ENCODE assay signal across 32 cellular contexts in the genomic region with DNA sequence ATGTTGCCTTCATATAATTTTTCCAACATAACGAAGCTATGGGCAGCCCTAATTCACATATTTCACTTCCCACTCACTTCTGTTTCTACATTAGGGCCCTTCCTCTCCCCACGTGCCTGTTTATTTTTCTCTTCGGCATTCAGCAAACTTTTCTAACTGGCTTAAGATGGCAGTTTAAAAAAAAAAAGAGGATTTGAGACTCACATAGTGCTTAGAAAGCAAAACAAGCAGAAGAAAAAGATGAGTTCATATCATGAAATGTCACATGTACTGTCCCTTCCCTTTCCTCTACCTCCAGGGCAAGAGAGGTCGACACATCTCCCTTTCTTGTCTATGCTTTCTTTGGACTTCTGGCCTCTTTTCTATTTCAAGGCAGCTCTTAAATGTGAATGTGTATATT. TPM values are rescaled to one million over a fixed set of nuclear protein-coding genes. Genes with fewer than 3 reads are reported as not detected.
DNase-seq lines count a peak whose midpoint lies in the region; ATAC-seq, FAIRE-seq and TF ChIP-seq lines count a peak whose summit lies in the region.
"Had no signal": no experiment of that assay in that cellular context is flagged by ENCODE, and none has a peak within 500 bp of the region (broad histone marks: within the 10 kb centered on the region; RNA-seq: fewer than 3 reads in every experiment).

No MANE protein-coding gene starts in this region.

- H3K4me3 Mint-ChIP-seq in CD14-positive monocyte, result peak overlapping the region in 1 of 2 donors; percentile 6
- H3K4me3 Mint-ChIP-seq: activated naive CD4-positive, alpha-beta T cell treated with anti-CD3 and anti-CD28 coated beads, Interleukin-2, amount 50 U/mL, for 24 hours; CD4-positive, alpha-beta T cell; natural killer cell; stimulated activated naive CD8-positive, alpha-beta T cell treated with anti-CD3 and anti-CD28 coated beads, Interleukin-15, amount 100 ng/mL, for 72 hours had no signal

- H3K4me3 ChIP-seq in OCI-LY3 (ENCODE audit: low read length), result peak overlapping the region; percentile 6
- no peak overlapping the region for H3K4me3 ChIP-seq in hepatocyte
- no peak overlapping the region for H3K4me3 ChIP-seq in psoas muscle
- no peak overlapping the region for H3K4me3 ChIP-seq in aorta (ENCODE audit: low read length in 2 of 2)
- H3K4me3 ChIP-seq: A549, lower lobe of right lung, mucosa of descending colon, Peyer's patch, SJCRH30, thoracic aorta, vagina had no signal

- peak overlapping the region; percentile 43 to 87 (median 66) for H3K27ac Mint-ChIP-seq in CD14-positive monocyte
- H3K27ac Mint-ChIP-seq: activated naive CD4-positive, alpha-beta T cell treated with anti-CD3 and anti-CD28 coated beads, Interleukin-2, amount 50 U/mL, for 24 hours; activated T-helper 2 cell treated with anti-CD3 and anti-CD28 coated beads, Interferon-gamma antibody, Interleukin-2, Interleukin-4, amounts not matched to agents 10 μg/mL and 5 μg/mL and 100 μg/mL, durations not matched to agents 14 hours and 24 hours and 36 hours; CD4-positive, alpha-beta T cell; natural killer cell had no signal

- H3K4me1 Mint-ChIP-seq in CD14-positive monocyte, result peaks cover 18% of the 10 kb centered on the region
- H3K4me1 Mint-ChIP-seq: activated naive CD4-positive, alpha-beta T cell treated with anti-CD3 and anti-CD28 coated beads, Interleukin-2, amount 50 U/mL, for 24 hours; stimulated activated naive CD8-positive, alpha-beta T cell treated with anti-CD3 and anti-CD28 coated beads, Interleukin-15, amount 100 ng/mL, for 72 hours had no signal

- H3K36me3 Mint-ChIP-seq in CD14-positive monocyte, result peaks cover 71 to 76% of the 10 kb centered on the region in 2 donors

- H2AFZ ChIP-seq in OCI-LY3 (ENCODE audit: low read depth, low read length) (no peak overlapping the region), hepatocyte (no peak overlapping the region)

- FAIRE-seq in GM12891 (lab: Jason Lieb, UNC), result no peak
- FAIRE-seq: A549, D721Med, endothelial cell of umbilical vein had no signal

- H3K27me3 ChIP-seq in OCI-LY3 (ENCODE audit: low read depth, low read length) (no peaks in the 10 kb centered on the region), hepatocyte (no peaks in the 10 kb centered on the region), psoas muscle (ENCODE audit: insufficient read depth in 3 of 3, low read length in 2 of 3) (no peaks in the 10 kb centered on the region), aorta (ENCODE audit: control insufficient read depth in 1 of 2, insufficient read depth in 2 of 2, low read length in 1 of 2) (no peaks in the 10 kb centered on the region)
- H3K27me3 ChIP-seq: brain microvascular endothelial cell, Peyer's patch, SJCRH30, vagina had no signal

- peaks cover 0 to 5% (median 0%) of the 10 kb centered on the region in 7 donors for H3K9me3 Mint-ChIP-seq in CD14-positive monocyte
- H3K9me3 Mint-ChIP-seq: activated naive CD4-positive, alpha-beta T cell treated with anti-CD3 and anti-CD28 coated beads, Interleukin-2, amount 50 U/mL, for 24 hours; activated T-helper 2 cell treated with anti-CD3 and anti-CD28 coated beads, Interferon-gamma antibody, Interleukin-2, Interleukin-4, amounts not matched to agents 10 μg/mL and 5 μg/mL and 100 μg/mL, durations not matched to agents 14 hours and 24 hours and 36 hours; CD4-positive, alpha-beta T cell; natural killer cell; stimulated activated naive CD8-positive, alpha-beta T cell treated with anti-CD3 and anti-CD28 coated beads, Interleukin-15, amount 100 ng/mL, for 72 hours had no signal

- 56% methylated on average over 4 of the region's 4 CpGs for WGBS in hepatocyte (ENCODE audit: low lambda C conversion rate, missing lambda C conversion rate)
- WGBS in psoas muscle, 3 donors, result 56 to 80% (median 57%) methylated on average over 4 of the region's 4 CpGs
- WGBS in aorta, 2 donors, result 79 to 80% methylated on average over 4 of the region's 4 CpGs

- H3K27ac ChIP-seq in OCI-LY3 (ENCODE audit: low read length), result peak overlapping the region; percentile 34
- peak overlapping the region; percentile 28 for H3K27ac ChIP-seq in hepatocyte
- peak overlapping the region; percentile 79 for H3K27ac ChIP-seq in psoas muscle
- no peak overlapping the region for H3K27ac ChIP-seq in aorta (ENCODE audit: low read depth in 1 of 2, low read length in 2 of 2)
- H3K27ac ChIP-seq: A549, brain microvascular endothelial cell, lower lobe of right lung, SJCRH30, thoracic aorta had no signal

- H3K9me2 ChIP-seq in hepatocyte (replicated peaks; ENCODE audit: insufficient read depth), result no peaks in the 10 kb centered on the region

- DNase-seq in CD14-positive monocyte (ENCODE audit: low spot score), result no peak
- no peak for DNase-seq in hepatocyte (ENCODE audit: low spot score)
- no peak for DNase-seq in psoas muscle
- DNase-seq in T-helper 9 cell, result no peak
- no peak for DNase-seq in aorta
- no peak for DNase-seq in stimulated activated naive CD8-positive, alpha-beta T cell treated with anti-CD3 and anti-CD28 coated beads, Interleukin-15, Interleukin-2, amounts not matched to agents 100 U/mL and 50 U/mL, for 24 hours
- DNase-seq in GM12891 (ENCODE audit: insufficient read length, low spot score), result no peak
- DNase-seq: activated CD4-positive, alpha-beta T cell treated with anti-CD3 and anti-CD28 coated beads for 48 hours; amniotic stem cell; brain microvascular endothelial cell; CD4-positive, alpha-beta T cell; DND-41; GF-D8; lower lobe of right lung; mucosa of descending colon; natural killer cell; NCI-H2081 treated with DMSO at 0.1 percent for 48 hours; NCI-H226; NCI-H526 treated with DMSO at 0.1 percent for 48 hours; occipital lobe; Peyer's patch; SJCRH30; stimulated activated CD4-positive, alpha-beta T cell treated with anti-CD3 and anti-CD28 coated beads, Interleukin-1b, Interleukin-23, amount 100 ng/mL, for 48 hours; stimulated activated naive CD8-positive, alpha-beta T cell treated with anti-CD3 and anti-CD28 coated beads, Interleukin-15, amount 100 ng/mL, for 72 hours had no signal

- no peak for TF ChIP-seq CTCF in CD14-positive monocyte (IDR thresholded peaks at IDR 0.05)
- no peak for TF ChIP-seq CTCF in OCI-LY3 (IDR thresholded peaks at IDR 0.05; ENCODE audit: low read depth, low read length)
- no peak for TF ChIP-seq CTCF in hepatocyte (IDR thresholded peaks at IDR 0.05; ENCODE audit: poor library complexity)
- no peak for TF ChIP-seq CTCF in psoas muscle (IDR thresholded peaks at IDR 0.05)

- H3K4me1 ChIP-seq in OCI-LY3 (ENCODE audit: low read length), result peaks cover 14% of the 10 kb centered on the region
- no peaks in the 10 kb centered on the region for H3K4me1 ChIP-seq in hepatocyte (ENCODE audit: insufficient read depth)
- peaks cover 8% of the 10 kb centered on the region for H3K4me1 ChIP-seq in psoas muscle
- H3K4me1 ChIP-seq in aorta (ENCODE audit: control insufficient read depth in 1 of 2, insufficient read depth in 2 of 2, low read length in 2 of 2), result no peaks in the 10 kb centered on the region
- H3K4me1 ChIP-seq: A549, lower lobe of right lung, Peyer's patch, vagina had no signal

- H4K20me1 ChIP-seq in OCI-LY3 (ENCODE audit: insufficient read depth, low read length), result no peaks in the 10 kb centered on the region
- H4K20me1 ChIP-seq in hepatocyte (ENCODE audit: insufficient read depth, poor library complexity, severe bottlenecking), result no peaks in the 10 kb centered on the region

- H3K79me2 ChIP-seq in OCI-LY3 (ENCODE audit: low read length) (no peaks in the 10 kb centered on the region), hepatocyte (no peaks in the 10 kb centered on the region)

- H3K9ac ChIP-seq in OCI-LY3 (ENCODE audit: low read length), result peak overlapping the region; percentile 11; the same call in 1 of the 2 replicates

- ATAC-seq in psoas muscle (peak; percentile 21 to 65 (median 36)), aorta (ENCODE audit: low FRiP score) (no peak)
- no peak for ATAC-seq in stimulated activated naive CD8-positive, alpha-beta T cell treated with anti-CD3 and anti-CD28 coated beads, Interleukin-15, Interleukin-2, amounts not matched to agents 100 U/mL and 50 U/mL, for 24 hours
- ATAC-seq: A549; mucosa of descending colon; natural killer cell; stimulated activated naive CD8-positive, alpha-beta T cell treated with anti-CD3 and anti-CD28 coated beads, Interleukin-15, amount 100 ng/mL, for 72 hours had no signal

- no peaks in the 10 kb centered on the region for H3K9me3 ChIP-seq in OCI-LY3 (ENCODE audit: insufficient read depth, low read length)
- H3K9me3 ChIP-seq in hepatocyte (ENCODE audit: low read depth), result no peaks in the 10 kb centered on the region
- no peaks in the 10 kb centered on the region for H3K9me3 ChIP-seq in psoas muscle
- H3K9me3 ChIP-seq in aorta (ENCODE audit: control insufficient read depth, low read length), result no peaks in the 10 kb centered on the region
- H3K9me3 ChIP-seq: A549, lower lobe of right lung, mucosa of descending colon, Peyer's patch, SJCRH30, thoracic aorta, vagina had no signal

- no peaks in the 10 kb centered on the region for H3K36me3 ChIP-seq in OCI-LY3 (replicated peaks; ENCODE audit: low read depth, low read length)
- H3K36me3 ChIP-seq in hepatocyte (replicated peaks; ENCODE audit: insufficient read depth, low read depth), result no peaks in the 10 kb centered on the region
- H3K36me3 ChIP-seq in psoas muscle (ENCODE audit: insufficient read depth in 1 of 2, low read depth in 1 of 2), result peaks cover 2 to 47% of the 10 kb centered on the region in 2 donors
- H3K36me3 ChIP-seq in aorta (ENCODE audit: control insufficient read depth in 1 of 2, insufficient read depth in 2 of 2, low read length in 1 of 2), result peaks cover 3 to 4% of the 10 kb centered on the region in 2 donors
- H3K36me3 ChIP-seq: brain microvascular endothelial cell, Peyer's patch had no signal

- H3K4me2 ChIP-seq in OCI-LY3 (ENCODE audit: low read length) (peak overlapping the region; percentile 46), hepatocyte (no peak overlapping the region)
- H3K4me2 ChIP-seq: A549 had no signal

- peaks cover 0 to 2% (median 0%) of the 10 kb centered on the region in 3 donors for H3K27me3 Mint-ChIP-seq in CD14-positive monocyte (ENCODE audit: low read depth in 3 of 3)
- H3K27me3 Mint-ChIP-seq: activated naive CD4-positive, alpha-beta T cell treated with anti-CD3 and anti-CD28 coated beads, Interleukin-2, amount 50 U/mL, for 24 hours; CD4-positive, alpha-beta T cell; stimulated activated naive CD8-positive, alpha-beta T cell treated with anti-CD3 and anti-CD28 coated beads, Interleukin-15, amount 100 ng/mL, for 72 hours had no signal

- intact Hi-C loops in CD14-positive monocyte (cut with micrococcal nuclease), result no loop called here
- intact Hi-C loops in psoas muscle (cut with DNase I), result no loop called here
- intact Hi-C loops in aorta (cut with DNase I), result no loop called here

- no peak for TF ChIP-seq POLR2A in GM12891 (IDR thresholded peaks at IDR 0.05; ENCODE audit: low read depth, low read length)

RNA-seq across cellular contexts. Expression of a gene that starts 30.6 kb away (rescaled TPM):
- polyA plus RNA-seq in CD14-positive monocyte (10 to 100 TPM; 18.6 to 19.0 TPM), hepatocyte (30.9 and 39.1 TPM in 2 replicates), psoas muscle (10 to 100 TPM; 15.1 to 21.8 (median 21.1) TPM), aorta (1 to 10 TPM; 3.1 to 6.8 TPM)
- total RNA-seq in hepatocyte (59.2 and 61.2 TPM in 2 replicates), psoas muscle (10 to 100 TPM; 12.5 to 44.2 (median 26.9) TPM), aorta (10 to 100 TPM; 10.3 to 13.4 TPM)
- polyA plus RNA-seq in GM12891 (2012; ENCODE audit: low read depth, missing spikeins), result 0.37 TPM

RNA-seq across cellular contexts. Expression of a gene that starts 31.8 kb away (rescaled TPM):
- 10 to 100 TPM; 11.7 to 11.9 TPM for polyA plus RNA-seq in CD14-positive monocyte
- 7.9 and 11.0 TPM in 2 replicates for total RNA-seq in hepatocyte
- 6.2 and 9.3 TPM in 2 replicates for polyA plus RNA-seq in hepatocyte
- 10 to 100 TPM in 3 of 4 donors, 1 to 10 TPM in 1; 4.8 to 18.2 (median 16.2) TPM for total RNA-seq in psoas muscle
- polyA plus RNA-seq in psoas muscle, result 10 to 100 TPM in 2 of 3 donors, 1 to 10 TPM in 1; 6.1 to 24.7 (median 18.9) TPM
- total RNA-seq in aorta, result 10 to 100 TPM in 1 of 2 donors, 1 to 10 TPM in 1; 8.5 to 18.6 TPM
- polyA plus RNA-seq in aorta, result 10 to 100 TPM in 1 of 2 donors, 1 to 10 TPM in 1; 3.5 to 11.7 TPM
- polyA plus RNA-seq in GM12891 (2012; ENCODE audit: low read depth, missing spikeins), result 3.7 TPM

Comparison
In these comparisons a context has a peak if more than half of its experiments do, and no peak if none do; other contexts are left out.
1. H3K27ac ChIP-seq: peak in OCI-LY3 (single experiment), hepatocyte (single experiment) and psoas muscle (single experiment); none in aorta (0 of 2).
2. ATAC-seq: peak in psoas muscle (4 of 4); none in aorta (single experiment) and stimulated activated naive CD8-positive, alpha-beta T cell treated with anti-CD3 and anti-CD28 coated beads, Interleukin-15, Interleukin-2, amounts not matched to agents 100 U/mL and 50 U/mL, for 24 hours (single experiment).